In genomic region chr5:143014017-143014651, GRCh38 we compare ENCODE assay signal across 8 cellular contexts.
A peak's percentile ranks its signal among the peaks of the same experiment; 100 is the strongest.
DNase-seq lines count a peak whose midpoint lies in the region; ATAC-seq, FAIRE-seq and TF ChIP-seq lines count a peak whose summit lies in the region.

No MANE protein-coding gene starts in this region.

- H3K27me3 ChIP-seq in WERI-Rb-1 (ENCODE audit: insufficient read depth, low read depth, severe bottlenecking) (no peaks in the 10 kb centered on the region), keratinocyte (ENCODE audit: control insufficient read depth, extremely low read depth, insufficient read depth, low read length) (no peaks in the 10 kb centered on the region)

- H3K9me3 ChIP-seq in HEK293 (ENCODE audit: control insufficient read depth, insufficient read depth, low read depth, low read length): no peaks in the 10 kb centered on the region; the same call in 1 of the 2 replicates
- H3K9me3 ChIP-seq in WERI-Rb-1 (ENCODE audit: severe bottlenecking): no peaks in the 10 kb centered on the region
- no peaks in the 10 kb centered on the region for H3K9me3 ChIP-seq in keratinocyte (ENCODE audit: control insufficient read depth, low read depth, low read length)

- no peaks in the 10 kb centered on the region for H4K20me1 ChIP-seq in keratinocyte (ENCODE audit: control insufficient read depth, extremely low read depth, insufficient read depth, low read length)

- POLR2A ChIA-PET in HEK293 (lab: Yijun Ruan, JAX): no interaction called here

- H2AFZ ChIP-seq in keratinocyte (ENCODE audit: control insufficient read depth, low read length): no peak overlapping the region

- H3K4me3 ChIP-seq in HEK293 (ENCODE audit: low read depth, low read length): no peak overlapping the region
- H3K4me3 ChIP-seq in WERI-Rb-1 (ENCODE audit: low read depth, low read length): no peak overlapping the region
- no peak overlapping the region for H3K4me3 ChIP-seq in keratinocyte (ENCODE audit: control insufficient read depth in 2 of 3, extremely low read depth in 1 of 3, insufficient read depth in 2 of 3, low read depth in 1 of 3, low read length in 3 of 3)

- H3K9ac ChIP-seq in keratinocyte (ENCODE audit: control insufficient read depth, extremely low read depth, insufficient read depth, low read length): no peak overlapping the region

- peak; percentile 6 for DNase-seq in COR-L47 (lab: John Stamatoyannopoulos, UW)
- peak; percentile 62 for DNase-seq in WERI-Rb-1
- no peak for DNase-seq in keratinocyte (ENCODE audit: low read depth, low spot score)
- no peak for DNase-seq in NCI-H128 (lab: John Stamatoyannopoulos, UW; ENCODE audit: unreplicated experiment)
- DNase-seq in HCEC 1CT: no peak

- ATAC-seq in GM19395 (IDR thresholded peaks at IDR 0.05; ENCODE audit: unreplicated experiment) (no peak), HG03280 (IDR thresholded peaks at IDR 0.05; ENCODE audit: unreplicated experiment) (no peak)

- no peak overlapping the region for H3K27ac ChIP-seq in HEK293 (ENCODE audit: extremely low read depth, low read depth, low read length)
- H3K27ac ChIP-seq in WERI-Rb-1: no peak overlapping the region
- H3K27ac ChIP-seq in keratinocyte (ENCODE audit: control insufficient read depth, insufficient read depth, low read length): no peak overlapping the region

- H3K79me2 ChIP-seq in keratinocyte (ENCODE audit: control insufficient read depth, insufficient read depth, low read length): no peaks in the 10 kb centered on the region

- TF ChIP-seq CTCF in HEK293 (tag by site-specific recombination; IDR thresholded peaks at IDR 0.05) (peak; percentile 42), WERI-Rb-1 (IDR thresholded peaks at IDR 0.05; ENCODE audit: low read depth, low read length) (peak; percentile 98), keratinocyte (optimal IDR thresholded peaks at IDR 0.05 in 1 of 3, IDR thresholded peaks at IDR 0.05 in 1 of 3, conservative IDR thresholded peaks at IDR 0.05 in 1 of 3; ENCODE audit: extremely low read depth in 1 of 3, insufficient read depth in 2 of 3, low read length in 3 of 3) (peak; percentile 72 to 85 (median 80))

- H3K36me3 ChIP-seq in HEK293 (ENCODE audit: control insufficient read depth in 2 of 2, insufficient read depth in 1 of 2, low read length in 2 of 2): no peaks in the 10 kb centered on the region
- H3K36me3 ChIP-seq in WERI-Rb-1: no peaks in the 10 kb centered on the region
- no peaks in the 10 kb centered on the region for H3K36me3 ChIP-seq in keratinocyte (ENCODE audit: control insufficient read depth in 2 of 2, extremely low read depth in 1 of 2, insufficient read depth in 2 of 2, low read length in 2 of 2)

- H3K9me1 ChIP-seq in keratinocyte (ENCODE audit: control insufficient read depth, extremely low read depth, insufficient read depth, low read length): no peaks in the 10 kb centered on the region

- CTCF ChIA-PET in HEK293 (lab: Yijun Ruan, JAX): interaction anchor here (0.7 to 3.1 kb wide), 8 partner anchors 11 to 388 kb away, joined by 3 to 14 read pairs (median 4); no protein-coding TSS in a partner anchor

- peaks cover 11% of the 10 kb centered on the region for H3K4me1 ChIP-seq in HEK293 (ENCODE audit: control insufficient read depth, insufficient read depth, low read length)
- peaks cover 23% of the 10 kb centered on the region for H3K4me1 ChIP-seq in keratinocyte (ENCODE audit: control insufficient read depth, extremely low read depth, insufficient read depth, low read length)

- no peak overlapping the region for H3K4me2 ChIP-seq in keratinocyte (ENCODE audit: control insufficient read depth, extremely low read depth, insufficient read depth, low read depth, low read length)

- no peak for FAIRE-seq in keratinocyte (lab: Jason Lieb, UNC)

- dilution Hi-C loops in keratinocyte (cut with MboI; ENCODE audit: extremely low pct_ligation_motif_present, low sequenced_read_pairs): no loop called here

TF ChIP-seq in HEK293, 187 proteins besides CTCF, POLR2A, EP300 and RAD21 (continues in another document):
- no peak for TF ChIP-seq ZNF324 (tag by site-specific recombination; IDR thresholded peaks at IDR 0.05)
- no peak for TF ChIP-seq SP2 (tag by site-specific recombination; IDR thresholded peaks at IDR 0.05)
- TF ChIP-seq ZNF660 (tag by site-specific recombination; IDR thresholded peaks at IDR 0.05): peak; percentile 84
- no peak for TF ChIP-seq BCL11B (tag by site-specific recombination; IDR thresholded peaks at IDR 0.05; ENCODE audit: low read depth)
- TF ChIP-seq ZNF266 (tag by site-specific recombination; IDR thresholded peaks at IDR 0.05; ENCODE audit: low read depth): no peak
- TF ChIP-seq ZNF501 (tag by site-specific recombination; IDR thresholded peaks at IDR 0.05): peak; percentile 56; the same call in 1 of the 2 replicates
- peak; percentile 38; the same call in 1 of the 2 replicates for TF ChIP-seq ZNF561 (tag by site-specific recombination; IDR thresholded peaks at IDR 0.05; ENCODE audit: borderline replicate concordance)
- TF ChIP-seq TRIM28 (IDR thresholded peaks at IDR 0.05; ENCODE audit: borderline replicate concordance, low read length): 0 out of 2 replicates have a peak, but pooled peaks have one; percentile 49
- no peak for TF ChIP-seq ZNF169 (tag by site-specific recombination; IDR thresholded peaks at IDR 0.05)
- TF ChIP-seq ZNF18 (tag by site-specific recombination; IDR thresholded peaks at IDR 0.05): 0 out of 2 replicates have a peak, but pooled peaks have one; percentile 19
- TF ChIP-seq ZNF677 (tag by site-specific recombination; IDR thresholded peaks at IDR 0.05): no peak
- TF ChIP-seq ZNF560 (tag by site-specific recombination; IDR thresholded peaks at IDR 0.05; ENCODE audit: borderline replicate concordance): no peak
- TF ChIP-seq INSM2 (tag by site-specific recombination; IDR thresholded peaks at IDR 0.05): no peak
- TF ChIP-seq KLF16 (tag by site-specific recombination; IDR thresholded peaks at IDR 0.05): no peak
- TF ChIP-seq ZBTB49 (tag by site-specific recombination; IDR thresholded peaks at IDR 0.05; ENCODE audit: low read depth): no peak
- TF ChIP-seq YY1 (tag by site-specific recombination; IDR thresholded peaks at IDR 0.05): no peak
- no peak for TF ChIP-seq ZNF521 (tag by site-specific recombination; IDR thresholded peaks at IDR 0.05)
- TF ChIP-seq ZNF776 (tag by site-specific recombination; IDR thresholded peaks at IDR 0.05; ENCODE audit: borderline replicate concordance): no peak
- TF ChIP-seq ZNF843 (tag by site-specific recombination; IDR thresholded peaks at IDR 0.05): 0 out of 2 replicates have a peak, but pooled peaks have one; percentile 22
- no peak for TF ChIP-seq ZNF221 (tag by site-specific recombination; IDR thresholded peaks at IDR 0.05; ENCODE audit: borderline replicate concordance)
- no peak for TF ChIP-seq ZNF544 (tag by site-specific recombination; IDR thresholded peaks at IDR 0.05)
- no peak for TF ChIP-seq SALL2 (tag by site-specific recombination; IDR thresholded peaks at IDR 0.05; ENCODE audit: borderline replicate concordance)
- TF ChIP-seq ZNF302 (tag by site-specific recombination; IDR thresholded peaks at IDR 0.05; ENCODE audit: low read depth): no peak
- no peak for TF ChIP-seq MYNN (tag by site-specific recombination; IDR thresholded peaks at IDR 0.05; ENCODE audit: borderline replicate concordance)
- TF ChIP-seq ZNF23 (tag by site-specific recombination; IDR thresholded peaks at IDR 0.05; ENCODE audit: borderline replicate concordance): no peak
- TF ChIP-seq ZNF654 (tag by site-specific recombination; IDR thresholded peaks at IDR 0.05; ENCODE audit: low read depth): peak; percentile 65
- TF ChIP-seq ZNF571 (tag by site-specific recombination; IDR thresholded peaks at IDR 0.05): no peak

Comparison
In these comparisons a context has a peak if more than half of its experiments do, and no peak if none do; other contexts are left out.
1. DNase-seq: peak in COR-L47 (single experiment) and WERI-Rb-1 (single experiment); none in keratinocyte (single experiment), NCI-H128 (single experiment) and HCEC 1CT (single experiment).
2. CTCF ChIP-seq: peak in every context shown above with its lines; median percentile 98 in WERI-Rb-1; 80 in keratinocyte; 42 in HEK293.